In genomic region chr9:100426194-100426531, GRCh38 we compare ENCODE assay signal across 7 cellular contexts. TPM values are rescaled to one million over a fixed set of nuclear protein-coding genes. Genes with fewer than 3 reads are reported as not detected.
DNase-seq lines count a peak whose midpoint lies in the region; ATAC-seq and TF ChIP-seq lines count a peak whose summit lies in the region.

No MANE protein-coding gene starts in this region.

- POLR2A ChIA-PET in HEK293 (lab: Yijun Ruan, JAX) = interaction anchor here (1.1 to 1.5 kb wide), 2 partner anchors 15 to 74 kb away, joined by 10 read pairs; partner anchors contain the start of gene TEX10

- peaks cover 10% of the 10 kb centered on the region; the same call in 1 of the 2 replicates for H3K4me1 ChIP-seq in HEK293 (ENCODE audit: control insufficient read depth, insufficient read depth, low read length)
- H3K4me1 ChIP-seq in spleen = peaks cover 7 to 34% (median 23%) of the 10 kb centered on the region in 6 donors

- H3K9me3 ChIP-seq in HEK293 (ENCODE audit: control insufficient read depth, insufficient read depth, low read depth, low read length) (no peaks in the 10 kb centered on the region), spleen (no peaks in the 10 kb centered on the region)

- H3K9me3 Mint-ChIP-seq in T-helper 2 cell treated with Interferon-gamma antibody and Interleukin-4, amounts not matched to agents 5 μg/mL and 100 μg/mL, for 36 hours = no peaks in the 10 kb centered on the region

- DNase-seq in T-helper 2 cell treated with Interferon-gamma antibody and Interleukin-4, amounts not matched to agents 5 μg/mL and 100 μg/mL, for 36 hours (ENCODE audit: low spot score) = no peak
- no peak for DNase-seq in foreskin fibroblast
- no peak for DNase-seq in spleen
- DNase-seq in omental fat pad (ENCODE audit: low spot score) = no peak
- DNase-seq in NCI-H1436 (lab: John Stamatoyannopoulos, UW) = no peak
- no peak for DNase-seq in Ammon's horn (ENCODE audit: low spot score)

- no peak for ATAC-seq in omental fat pad (ENCODE audit: low FRiP score)

- H3K4me1 Mint-ChIP-seq in T-helper 2 cell treated with Interferon-gamma antibody and Interleukin-4, amounts not matched to agents 5 μg/mL and 100 μg/mL, for 36 hours (ENCODE audit: low read depth) = peaks cover 25% of the 10 kb centered on the region

- intact Hi-C loops in spleen (cut with DNase I; ENCODE audit: low total_unique reads) = no loop called here

- peaks cover 4% of the 10 kb centered on the region for H3K36me3 Mint-ChIP-seq in T-helper 2 cell treated with Interferon-gamma antibody and Interleukin-4, amounts not matched to agents 5 μg/mL and 100 μg/mL, for 36 hours (ENCODE audit: low read depth)

- peaks cover 7% of the 10 kb centered on the region for H3K27me3 Mint-ChIP-seq in T-helper 2 cell treated with Interferon-gamma antibody and Interleukin-4, amounts not matched to agents 5 μg/mL and 100 μg/mL, for 36 hours (ENCODE audit: low read depth)

- TF ChIP-seq POLR2A in spleen (IDR thresholded peaks at IDR 0.05) = no peak

- 38 to 44% (median 39%) methylated on average over 7 of the region's 7 CpGs for WGBS in spleen, 5 donors

- H3K4me3 ChIP-seq in HEK293 (ENCODE audit: low read depth, low read length) (peak overlapping the region; percentile 76), foreskin fibroblast (ENCODE audit: low read depth in 1 of 2, low read length in 2 of 2) (peak overlapping the region; percentile 51 to 63), spleen (peak overlapping the region in 6 of 8 donors; percentile 43 to 87 (median 60))

- peaks cover 0 to 9% (median 0%) of the 10 kb centered on the region in 7 donors for H3K27me3 ChIP-seq in spleen (replicated peaks in 1 of 7)

- peak overlapping the region; percentile 92 for H3K27ac Mint-ChIP-seq in T-helper 2 cell treated with Interferon-gamma antibody and Interleukin-4, amounts not matched to agents 5 μg/mL and 100 μg/mL, for 36 hours

- H3K27ac ChIP-seq in HEK293 (ENCODE audit: extremely low read depth, low read depth, low read length) = peak overlapping the region; percentile 82; the same call in 1 of the 2 replicates
- H3K27ac ChIP-seq in spleen = peak overlapping the region in 6 of 8 donors; percentile 71 to 88 (median 77)

- peak overlapping the region; percentile 91 for H3K4me3 Mint-ChIP-seq in T-helper 2 cell treated with Interferon-gamma antibody and Interleukin-4, amounts not matched to agents 5 μg/mL and 100 μg/mL, for 36 hours

- CTCF ChIA-PET in HEK293 (lab: Yijun Ruan, JAX) = interaction anchor here (0.7 to 4.2 kb wide), 4 partner anchors 11 to 53 kb away, joined by 3 to 26 read pairs (median 4); no protein-coding TSS in a partner anchor

- H3K36me3 ChIP-seq in HEK293 (ENCODE audit: control insufficient read depth in 2 of 2, insufficient read depth in 1 of 2, low read length in 2 of 2) (no peaks in the 10 kb centered on the region), spleen (no peaks in the 10 kb centered on the region)

- TF ChIP-seq CTCF in HEK293 (tag by site-specific recombination; IDR thresholded peaks at IDR 0.05) = no peak
- TF ChIP-seq CTCF in foreskin fibroblast (IDR thresholded peaks at IDR 0.05; ENCODE audit: low read depth, low read length) = no peak
- TF ChIP-seq CTCF in spleen (IDR thresholded peaks at IDR 0.05 in 8 of 11, conservative IDR thresholded peaks at IDR 0.05 in 3 of 11) = no peak
- TF ChIP-seq CTCF in omental fat pad (IDR thresholded peaks at IDR 0.05) = no peak

TF ChIP-seq in HEK293, 187 proteins besides CTCF, POLR2A, EP300 and RAD21 (continues in another document):
- no peak for TF ChIP-seq ZBTB10 (tag by site-specific recombination; IDR thresholded peaks at IDR 0.05)
- no peak for TF ChIP-seq ZNF155 (tag by site-specific recombination; IDR thresholded peaks at IDR 0.05)
- no peak for TF ChIP-seq ZBTB17 (tag by site-specific recombination; IDR thresholded peaks at IDR 0.05)
- no peak for TF ChIP-seq SP2 (tag by site-specific recombination; IDR thresholded peaks at IDR 0.05)
- TF ChIP-seq ZBTB7A (tag by site-specific recombination; IDR thresholded peaks at IDR 0.05; ENCODE audit: low read depth) = no peak
- TF ChIP-seq ZNF529 (tag by site-specific recombination; IDR thresholded peaks at IDR 0.05; ENCODE audit: insufficient replicate concordance) = no peak
- TF ChIP-seq ZNF24 (tag by site-specific recombination; IDR thresholded peaks at IDR 0.05) = no peak
- TF ChIP-seq MEIS1 (CRISPR knock-in tag; IDR thresholded peaks at IDR 0.05; ENCODE audit: borderline replicate concordance) = no peak
- no peak for TF ChIP-seq PATZ1 (tag by site-specific recombination; IDR thresholded peaks at IDR 0.05)
- TF ChIP-seq ZFP69B (tag by site-specific recombination; IDR thresholded peaks at IDR 0.05) = no peak
- no peak for TF ChIP-seq ZBTB6 (tag by site-specific recombination; IDR thresholded peaks at IDR 0.05)
- TF ChIP-seq ZNF302 (tag by site-specific recombination; IDR thresholded peaks at IDR 0.05; ENCODE audit: low read depth) = no peak
- no peak for TF ChIP-seq PRDM4 (tag by site-specific recombination; IDR thresholded peaks at IDR 0.05)
- TF ChIP-seq ZNF473 (tag by site-specific recombination; IDR thresholded peaks at IDR 0.05) = no peak
- TF ChIP-seq ZFHX2 (tag by site-specific recombination; conservative IDR thresholded peaks at IDR 0.05) = no peak
- no peak for TF ChIP-seq ZNF624 (tag by site-specific recombination; IDR thresholded peaks at IDR 0.05)
- TF ChIP-seq ZNF830 (tag by site-specific recombination; IDR thresholded peaks at IDR 0.05; ENCODE audit: low read depth) = no peak

RNA-seq across cellular contexts. Expression of gene MSANTD3, which starts 0.8 kb away (rescaled TPM):
- total RNA-seq in spleen = 10 to 100 TPM in 6 of 7 donors, 1 to 10 TPM in 1; 7.4 to 20.8 (median 13.1) TPM
- polyA plus RNA-seq in spleen = 10 to 100 TPM in 1 of 3 donors, 1 to 10 TPM in 2; 8.7 to 10.4 (median 9.0) TPM
- total RNA-seq in omental fat pad = 10 to 100 TPM; 16.4 to 38.8 (median 18.2) TPM

RNA-seq across cellular contexts. Expression of gene TMEFF1, which starts 46.8 kb away (rescaled TPM):
- total RNA-seq in spleen = under 1 TPM in 1 of 7 donors, not detected in 6; 0.13 TPM
- polyA plus RNA-seq in spleen = under 1 TPM in 2 of 3 donors, not detected in 1; 0.03 to 0.05 TPM
- 1 to 10 TPM in 1 of 4 donors, under 1 TPM in 1, not detected in 2; 0.60 to 2.4 TPM for total RNA-seq in omental fat pad
